In genomic region chr9:15021146-15021545, GRCh38 we compare ENCODE assay signal across 6 cellular contexts.
"Had no signal": no experiment of that assay in that cellular context is flagged by ENCODE, and none has a peak within 500 bp of the region (broad histone marks: within the 10 kb centered on the region; RNA-seq: fewer than 3 reads in every experiment).

No MANE protein-coding gene starts in this region.

- FAIRE-seq: G401.6, GM12891, GM12892, GM19239 had no signal

- DNase-seq: GDM1, GF-D8 had no signal
